ENCODE assay signal across 8 cellular contexts in genomic region chr6:148440877-148441453, GRCh38.
DNase-seq lines count a peak whose midpoint lies in the region; ATAC-seq and TF ChIP-seq lines count a peak whose summit lies in the region.

No MANE protein-coding gene starts in this region.

- no peak overlapping the region for H3K4me3 Mint-ChIP-seq in activated T-helper 2 cell treated with anti-CD3 and anti-CD28 coated beads, Interferon-gamma antibody, Interleukin-2, Interleukin-4, amounts not matched to agents 10 μg/mL and 5 μg/mL and 100 μg/mL, durations not matched to agents 14 hours and 24 hours and 36 hours (ENCODE audit: low read depth)
- no peak overlapping the region for H3K4me3 Mint-ChIP-seq in CD4-positive, alpha-beta memory T cell

- TF ChIP-seq CTCF in breast epithelium (IDR thresholded peaks at IDR 0.05), result no peak
- no peak for TF ChIP-seq CTCF in lower lobe of right lung (IDR thresholded peaks at IDR 0.05)

- CTCF ChIA-PET in CD4-positive, alpha-beta memory T cell (lab: Charles Lee; ENCODE audit: partially characterized antibody), result no interaction called here

- no peak overlapping the region for H3K27ac ChIP-seq in Karpas-422 (ENCODE audit: low read length)
- H3K27ac ChIP-seq in breast epithelium, result peak overlapping the region; percentile 84 to 87
- peak overlapping the region; percentile 84 for H3K27ac ChIP-seq in lower lobe of right lung
- no peak overlapping the region for H3K27ac ChIP-seq in CD4-positive, alpha-beta memory T cell (ENCODE audit: low read depth, low read length)

- H3K9me2 ChIP-seq in Karpas-422 (replicated peaks; ENCODE audit: insufficient read depth, low read length), result no peaks in the 10 kb centered on the region

- ATAC-seq in lower lobe of right lung, result peak; percentile 91 to 92

- no peak overlapping the region for H3K9ac ChIP-seq in Karpas-422 (ENCODE audit: low read length)

- H3K9me3 ChIP-seq in Karpas-422 (ENCODE audit: low read length) (no peaks in the 10 kb centered on the region), breast epithelium (no peaks in the 10 kb centered on the region), lower lobe of right lung (no peaks in the 10 kb centered on the region)
- H3K9me3 ChIP-seq in CD4-positive, alpha-beta memory T cell (ENCODE audit: control insufficient read depth in 1 of 2, low read length in 2 of 2), result no peaks in the 10 kb centered on the region

- H3K27me3 ChIP-seq in Karpas-422 (ENCODE audit: low read length), result no peaks in the 10 kb centered on the region
- H3K27me3 ChIP-seq in breast epithelium, result no peaks in the 10 kb centered on the region
- H3K27me3 ChIP-seq in lower lobe of right lung (ENCODE audit: low read depth), result no peaks in the 10 kb centered on the region
- H3K27me3 ChIP-seq in CD4-positive, alpha-beta memory T cell (ENCODE audit: insufficient read depth, low read length), result no peaks in the 10 kb centered on the region

- peak overlapping the region; percentile 58 for H2AFZ ChIP-seq in Karpas-422 (ENCODE audit: low read length)

- H3K36me3 Mint-ChIP-seq in activated T-helper 2 cell treated with anti-CD3 and anti-CD28 coated beads, Interferon-gamma antibody, Interleukin-2, Interleukin-4, amounts not matched to agents 10 μg/mL and 5 μg/mL and 100 μg/mL, durations not matched to agents 14 hours and 24 hours and 36 hours (ENCODE audit: low read depth), result no peaks in the 10 kb centered on the region
- no peaks in the 10 kb centered on the region for H3K36me3 Mint-ChIP-seq in CD4-positive, alpha-beta memory T cell

- H3K4me3 ChIP-seq in Karpas-422 (ENCODE audit: low read length) (no peak overlapping the region), breast epithelium (no peak overlapping the region), lower lobe of right lung (peak overlapping the region; percentile 2)
- no peak overlapping the region for H3K4me3 ChIP-seq in CD4-positive, alpha-beta memory T cell (ENCODE audit: low read length in 2 of 2)

- H3K4me2 ChIP-seq in Karpas-422 (ENCODE audit: low read depth, low read length, poor library complexity, severe bottlenecking), result no peak overlapping the region

- H3K4me1 ChIP-seq in Karpas-422 (ENCODE audit: low read length) (no peaks in the 10 kb centered on the region), breast epithelium (no peaks in the 10 kb centered on the region), lower lobe of right lung (peaks cover 38% of the 10 kb centered on the region)
- no peaks in the 10 kb centered on the region for H3K4me1 ChIP-seq in CD4-positive, alpha-beta memory T cell (ENCODE audit: insufficient read depth, low read length)

- no peaks in the 10 kb centered on the region for H4K20me1 ChIP-seq in Karpas-422 (ENCODE audit: insufficient read depth, low read depth, low read length)

- H3K4me1 Mint-ChIP-seq in activated T-helper 2 cell treated with anti-CD3 and anti-CD28 coated beads, Interferon-gamma antibody, Interleukin-2, Interleukin-4, amounts not matched to agents 10 μg/mL and 5 μg/mL and 100 μg/mL, durations not matched to agents 14 hours and 24 hours and 36 hours (ENCODE audit: low read depth), result peaks cover 13% of the 10 kb centered on the region
- peaks cover 4 to 7% (median 6%) of the 10 kb centered on the region in 4 donors for H3K4me1 Mint-ChIP-seq in CD4-positive, alpha-beta memory T cell

- DNase-seq in ACHN, result peak; percentile 96
- no peak for DNase-seq in Karpas-422
- peak; percentile 73 to 87 for DNase-seq in breast epithelium (ENCODE audit: low spot score in 2 of 2)
- DNase-seq in lower lobe of right lung, result peak; percentile 76
- DNase-seq in globus pallidus (ENCODE audit: low spot score), result no peak
- no peak for DNase-seq in germinal center (ENCODE audit: low spot score)
- no peak for DNase-seq in activated T-helper 2 cell treated with anti-CD3 and anti-CD28 coated beads, Interferon-gamma antibody, Interleukin-2, Interleukin-4, amounts not matched to agents 10 μg/mL and 5 μg/mL and 100 μg/mL, durations not matched to agents 14 hours and 24 hours and 36 hours (ENCODE audit: low spot score)
- no peak for DNase-seq in CD4-positive, alpha-beta memory T cell

- H3K27ac Mint-ChIP-seq in activated T-helper 2 cell treated with anti-CD3 and anti-CD28 coated beads, Interferon-gamma antibody, Interleukin-2, Interleukin-4, amounts not matched to agents 10 μg/mL and 5 μg/mL and 100 μg/mL, durations not matched to agents 14 hours and 24 hours and 36 hours, result no peak overlapping the region
- no peak overlapping the region for H3K27ac Mint-ChIP-seq in CD4-positive, alpha-beta memory T cell

- peaks cover 26% of the 10 kb centered on the region for H3K27me3 Mint-ChIP-seq in activated T-helper 2 cell treated with anti-CD3 and anti-CD28 coated beads, Interferon-gamma antibody, Interleukin-2, Interleukin-4, amounts not matched to agents 10 μg/mL and 5 μg/mL and 100 μg/mL, durations not matched to agents 14 hours and 24 hours and 36 hours (ENCODE audit: low read depth)
- peaks cover 4 to 6% of the 10 kb centered on the region in 2 donors for H3K27me3 Mint-ChIP-seq in CD4-positive, alpha-beta memory T cell

- H3K9me3 Mint-ChIP-seq in activated T-helper 2 cell treated with anti-CD3 and anti-CD28 coated beads, Interferon-gamma antibody, Interleukin-2, Interleukin-4, amounts not matched to agents 10 μg/mL and 5 μg/mL and 100 μg/mL, durations not matched to agents 14 hours and 24 hours and 36 hours, result no peaks in the 10 kb centered on the region
- H3K9me3 Mint-ChIP-seq in CD4-positive, alpha-beta memory T cell, result no peaks in the 10 kb centered on the region

- no peaks in the 10 kb centered on the region for H3K79me2 ChIP-seq in Karpas-422 (ENCODE audit: low read length)

- no peaks in the 10 kb centered on the region for H3K36me3 ChIP-seq in Karpas-422 (ENCODE audit: insufficient read depth, low read length)
- H3K36me3 ChIP-seq in breast epithelium, result no peaks in the 10 kb centered on the region
- no peaks in the 10 kb centered on the region for H3K36me3 ChIP-seq in lower lobe of right lung
- H3K36me3 ChIP-seq in CD4-positive, alpha-beta memory T cell (ENCODE audit: insufficient read depth, low read length), result no peaks in the 10 kb centered on the region

- intact Hi-C loops in breast epithelium (cut with DNase I; ENCODE audit: low total_unique reads), result no loop called here
- intact Hi-C loops in lower lobe of right lung (cut with DNase I), result no loop called here
- intact Hi-C loops in activated T-helper 2 cell treated with anti-CD3 and anti-CD28 coated beads, Interferon-gamma antibody, Interleukin-2, Interleukin-4, amounts not matched to agents 10 μg/mL and 5 μg/mL and 100 μg/mL, durations not matched to agents 14 hours and 24 hours and 36 hours (cut with micrococcal nuclease), result no loop called here
- intact Hi-C loops in CD4-positive, alpha-beta memory T cell (cut with micrococcal nuclease), result no loop called here

- POLR2A ChIA-PET in CD4-positive, alpha-beta memory T cell (lab: Charles Lee; ENCODE audit: partially characterized antibody), result no interaction called here

- in situ Hi-C loops in ACHN (cut with HindIII; ENCODE audit: low pct_ligation_motif_present, low pct_unique_long_range_greater_than_20kb, low sequenced_read_pairs), result no loop called here

- no peak for TF ChIP-seq POLR2A in breast epithelium (IDR thresholded peaks at IDR 0.05)

Comparison
In these comparisons a context has a peak if more than half of its experiments do, and no peak if none do; other contexts are left out.
1. DNase-seq: peak in ACHN (single experiment), breast epithelium (2 of 2) and lower lobe of right lung (single experiment); none in Karpas-422 (single experiment), globus pallidus (single experiment), germinal center (single experiment), activated T-helper 2 cell treated with anti-CD3 and anti-CD28 coated beads, Interferon-gamma antibody, Interleukin-2, Interleukin-4, amounts not matched to agents 10 μg/mL and 5 μg/mL and 100 μg/mL, durations not matched to agents 14 hours and 24 hours and 36 hours (single experiment) and CD4-positive, alpha-beta memory T cell (0 of 5).
2. H3K27ac ChIP-seq: peak in breast epithelium (2 of 2) and lower lobe of right lung (single experiment); none in Karpas-422 (single experiment) and CD4-positive, alpha-beta memory T cell (single experiment).